Comparison of ENCODE assay signal across 1 cellular context in the genomic region with DNA sequence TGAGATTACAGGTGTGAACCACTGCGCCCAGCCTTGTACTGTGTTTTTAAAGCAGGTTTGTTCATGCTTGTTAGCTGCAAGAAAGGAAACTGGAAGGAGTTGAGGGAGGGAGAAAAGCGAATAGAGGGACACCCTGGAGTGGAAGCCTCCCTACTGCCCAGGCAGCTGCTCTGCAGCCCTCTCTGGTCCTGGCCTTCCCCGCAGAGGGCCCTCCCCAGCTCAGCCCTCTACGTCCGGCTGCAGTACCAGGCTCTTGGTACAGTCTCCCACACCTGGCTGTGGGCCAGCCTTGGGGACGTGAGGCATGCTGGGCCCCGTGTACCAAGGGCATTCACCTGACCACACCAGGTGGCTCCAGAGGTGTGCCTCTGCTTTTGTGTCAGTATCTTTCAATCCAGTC.
TF ChIP-seq lines count a peak whose summit lies in the region.

No MANE protein-coding gene starts in this region.

TF ChIP-seq in K562, 482 proteins besides CTCF, POLR2A, EP300 and RAD21 (continues in another document):
- TF ChIP-seq POLR2G (IDR thresholded peaks at IDR 0.05; ENCODE audit: low read depth, low read length) = peak; percentile 62
- TF ChIP-seq ATF7 (IDR thresholded peaks at IDR 0.05) = no peak
- TF ChIP-seq ZNF449 (CRISPR knock-in tag; IDR thresholded peaks at IDR 0.05) = no peak
- TF ChIP-seq, protein P1, sequence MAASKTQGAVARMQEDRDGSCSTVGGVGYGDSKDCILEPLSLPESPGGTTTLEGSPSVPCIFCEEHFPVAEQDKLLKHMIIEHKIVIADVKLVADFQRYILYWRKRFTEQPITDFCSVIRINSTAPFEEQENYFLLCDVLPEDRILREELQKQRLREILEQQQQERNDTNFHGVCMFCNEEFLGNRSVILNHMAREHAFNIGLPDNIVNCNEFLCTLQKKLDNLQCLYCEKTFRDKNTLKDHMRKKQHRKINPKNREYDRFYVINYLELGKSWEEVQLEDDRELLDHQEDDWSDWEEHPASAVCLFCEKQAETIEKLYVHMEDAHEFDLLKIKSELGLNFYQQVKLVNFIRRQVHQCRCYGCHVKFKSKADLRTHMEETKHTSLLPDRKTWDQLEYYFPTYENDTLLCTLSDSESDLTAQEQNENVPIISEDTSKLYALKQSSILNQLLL (CRISPR knock-in tag; IDR thresholded peaks at IDR 0.05; ENCODE audit: borderline replicate concordance) = no peak
- TF ChIP-seq SIN3B (IDR thresholded peaks at IDR 0.05; ENCODE audit: low read depth) = peak; percentile 31; the same call in 1 of the 2 replicates
- no peak for TF ChIP-seq HNRNPH1 (optimal IDR thresholded peaks at IDR 0.05; ENCODE audit: low read depth, low read length)
- no peak for TF ChIP-seq ZBTB9 (CRISPR knock-in tag; IDR thresholded peaks at IDR 0.05)
- TF ChIP-seq TAL1 (IDR thresholded peaks at IDR 0.05) = no peak
- 0 out of 2 replicates have a peak, but pooled peaks have one; percentile 22 for TF ChIP-seq ETS1 (conservative IDR thresholded peaks at IDR 0.05; ENCODE audit: control insufficient read depth, low read depth, low read length)
- peak; percentile 46; the same call in 1 of the 2 replicates for TF ChIP-seq MAX (CRISPR knock-in tag; IDR thresholded peaks at IDR 0.05)
- TF ChIP-seq ZNF354B (CRISPR knock-in tag; IDR thresholded peaks at IDR 0.05) = no peak
- 0 out of 2 replicates have a peak, but pooled peaks have one; percentile 49 for TF ChIP-seq ID3 (CRISPR knock-in tag; IDR thresholded peaks at IDR 0.05)
- no peak for TF ChIP-seq ID3 (tag; IDR thresholded peaks at IDR 0.05)
- TF ChIP-seq PREB (CRISPR knock-in tag; IDR thresholded peaks at IDR 0.05) = no peak
- TF ChIP-seq ZBTB7A (IDR thresholded peaks at IDR 0.05; ENCODE audit: borderline replicate concordance, control insufficient read depth, low read depth, low read length) = no peak
- TF ChIP-seq STAG1 (CRISPR knock-in tag; IDR thresholded peaks at IDR 0.05; ENCODE audit: borderline replicate concordance) = peak; percentile 29; the same call in 1 of the 2 replicates
- 0 out of 2 replicates have a peak, but pooled peaks have one; percentile 4 for TF ChIP-seq ZNF445 (CRISPR knock-in tag; IDR thresholded peaks at IDR 0.05; ENCODE audit: low read depth)
- TF ChIP-seq HMG20A (CRISPR knock-in tag; conservative IDR thresholded peaks at IDR 0.05) = 0 out of 2 replicates have a peak, but pooled peaks have one; percentile 4
- no peak; the same call in 1 of the 2 replicates for TF ChIP-seq ZNF707 (CRISPR knock-in tag; conservative IDR thresholded peaks at IDR 0.05)
- no peak for TF ChIP-seq MTA2 (IDR thresholded peaks at IDR 0.05; ENCODE audit: low read depth)
- TF ChIP-seq ZBTB17 (CRISPR knock-in tag; IDR thresholded peaks at IDR 0.05) = no peak
- 0 out of 2 replicates have a peak, but pooled peaks have one; percentile 5 for TF ChIP-seq CAMTA2 (CRISPR knock-in tag; conservative IDR thresholded peaks at IDR 0.05)
- TF ChIP-seq NR2F6 (CRISPR knock-in tag; IDR thresholded peaks at IDR 0.05) = 0 out of 2 replicates have a peak, but pooled peaks have one; percentile 7
- no peak for TF ChIP-seq ZNF165 (CRISPR knock-in tag; IDR thresholded peaks at IDR 0.05; ENCODE audit: borderline replicate concordance)
- no peak for TF ChIP-seq ZNF318 (IDR thresholded peaks at IDR 0.05; ENCODE audit: borderline replicate concordance in 1 of 2, low read depth in 1 of 2)
- TF ChIP-seq ZNF444 (CRISPR knock-in tag; IDR thresholded peaks at IDR 0.05) = no peak
- no peak for TF ChIP-seq NFXL1 (CRISPR knock-in tag; IDR thresholded peaks at IDR 0.05)
- TF ChIP-seq CHCHD3 (CRISPR knock-in tag; IDR thresholded peaks at IDR 0.05) = peak; percentile 54; the same call in 1 of the 2 replicates
- TF ChIP-seq GATA2 (CRISPR knock-in tag; IDR thresholded peaks at IDR 0.05) = no peak
- 0 out of 4 replicates have a peak, but pooled peaks of 1 of the 2 experiments have one; percentile 10 for TF ChIP-seq MAZ (CRISPR knock-in tag; conservative IDR thresholded peaks at IDR 0.05 in 1 of 2, IDR thresholded peaks at IDR 0.05 in 1 of 2)
- TF ChIP-seq THAP12 (CRISPR knock-in tag; IDR thresholded peaks at IDR 0.05) = peak; percentile 48; the same call in 1 of the 2 replicates
- TF ChIP-seq, protein P2, sequence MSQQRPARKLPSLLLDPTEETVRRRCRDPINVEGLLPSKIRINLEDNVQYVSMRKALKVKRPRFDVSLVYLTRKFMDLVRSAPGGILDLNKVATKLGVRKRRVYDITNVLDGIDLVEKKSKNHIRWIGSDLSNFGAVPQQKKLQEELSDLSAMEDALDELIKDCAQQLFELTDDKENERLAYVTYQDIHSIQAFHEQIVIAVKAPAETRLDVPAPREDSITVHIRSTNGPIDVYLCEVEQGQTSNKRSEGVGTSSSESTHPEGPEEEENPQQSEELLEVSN (IDR thresholded peaks at IDR 0.05; ENCODE audit: borderline replicate concordance in 1 of 2, extremely low read depth in 1 of 2, insufficient read depth in 1 of 2, insufficient read length in 1 of 2, low read depth in 1 of 2, low read length in 1 of 2, poor library complexity in 1 of 2, severe bottlenecking in 1 of 2) = no peak
- peak; percentile 63 for TF ChIP-seq NFIC (IDR thresholded peaks at IDR 0.05)
- no peak for TF ChIP-seq KLF16 (IDR thresholded peaks at IDR 0.05)
